ENCODE assay signal across 30 cellular contexts in the genomic region with DNA sequence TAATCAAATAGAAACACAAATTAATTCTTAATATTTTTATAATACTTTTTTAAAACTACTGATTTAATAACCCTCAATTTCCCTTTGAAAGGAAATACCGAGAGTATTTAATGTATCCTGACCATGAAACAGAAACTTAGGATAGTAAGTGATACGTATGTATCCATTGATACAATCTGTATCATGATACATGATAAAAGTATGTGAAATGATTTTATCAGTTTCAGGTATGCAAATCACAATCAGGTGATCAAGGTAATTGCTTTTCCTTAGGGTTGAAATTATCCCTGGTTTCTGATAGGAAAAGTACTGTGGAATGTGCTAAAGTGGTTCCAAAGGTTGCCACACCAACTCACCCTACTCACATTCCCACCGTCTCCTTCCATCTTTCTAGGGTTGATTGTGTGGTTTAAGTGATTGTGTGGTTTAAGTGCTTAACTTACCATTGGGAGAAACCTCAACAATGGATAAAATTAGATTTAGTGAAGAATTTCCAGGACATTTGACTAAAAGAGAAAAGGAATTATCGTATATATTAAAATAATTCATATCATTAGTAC.
"Had no signal": no experiment of that assay in that cellular context is flagged by ENCODE, and none has a peak within 500 bp of the region (broad histone marks: within the 10 kb centered on the region; RNA-seq: fewer than 3 reads in every experiment).

No MANE protein-coding gene starts in this region.

- H3K36me3 ChIP-seq: breast epithelium, heart right ventricle, left ventricle myocardium inferior, neutrophil, ovary, sigmoid colon, stomach, suprapubic skin, tibial artery had no signal

- H3K9me3 ChIP-seq: breast epithelium, heart right ventricle, left ventricle myocardium inferior, neutrophil, ovary, sigmoid colon, stomach, suprapubic skin, tibial artery had no signal

- H3K36me3 Mint-ChIP-seq: activated naive CD4-positive, alpha-beta T cell treated with anti-CD3 and anti-CD28 coated beads, Interleukin-2, amount 10 ng/mL, durations not matched to agents 7 days and 5 days; activated naive CD8-positive, alpha-beta T cell treated with anti-CD3 and anti-CD28 coated beads, Interleukin-2, amount 10 ng/mL, durations not matched to agents 7 days and 5 days; naive B cell; WTC11 had no signal

- H3K27me3 Mint-ChIP-seq: activated CD4-positive, alpha-beta memory T cell treated with anti-CD3 and anti-CD28 coated beads, Interleukin-2, amount 10 ng/mL, durations not matched to agents 7 days and 5 days; activated CD4-positive, alpha-beta T cell treated with anti-CD3 and anti-CD28 coated beads, Interleukin-2, amount 10 ng/mL, durations not matched to agents 7 days and 5 days; activated naive CD4-positive, alpha-beta T cell treated with anti-CD3 and anti-CD28 coated beads, Interleukin-2, amount 10 ng/mL, durations not matched to agents 7 days and 5 days; activated naive CD8-positive, alpha-beta T cell treated with anti-CD3 and anti-CD28 coated beads, Interleukin-2, amount 10 ng/mL, durations not matched to agents 7 days and 5 days; activated T-cell treated with anti-CD3 and anti-CD28 coated beads, Interleukin-2, amount 50 U/mL, for 24 hours; naive B cell; progenitor cell of endocrine pancreas; stimulated activated naive B cell treated with anti-CD40 and anti-IgM and Interleukin-4, amounts not matched to agents 10 μg/mL and 1 μg/mL and 100 μg/mL, for 72 hours; T-helper 17 cell had no signal

- H3K4me3 ChIP-seq: breast epithelium, heart right ventricle, left ventricle myocardium inferior, ovary, sigmoid colon, stomach, suprapubic skin, tibial artery had no signal

- ATAC-seq: esophagus mucosa; heart right ventricle; stimulated activated naive B cell treated with anti-CD40 and anti-IgM and Interleukin-4, amounts not matched to agents 10 μg/mL and 1 μg/mL and 100 μg/mL, for 72 hours; T-helper 17 cell; WTC11 had no signal

- H3K27ac Mint-ChIP-seq: activated CD4-positive, alpha-beta memory T cell treated with anti-CD3 and anti-CD28 coated beads, Interleukin-2, amount 10 ng/mL, durations not matched to agents 7 days and 5 days; activated CD4-positive, alpha-beta T cell treated with anti-CD3 and anti-CD28 coated beads, Interleukin-2, amount 10 ng/mL, durations not matched to agents 7 days and 5 days; activated naive CD4-positive, alpha-beta T cell treated with anti-CD3 and anti-CD28 coated beads, Interleukin-2, amount 10 ng/mL, durations not matched to agents 7 days and 5 days; activated naive CD8-positive, alpha-beta T cell treated with anti-CD3 and anti-CD28 coated beads, Interleukin-2, amount 10 ng/mL, durations not matched to agents 7 days and 5 days; activated T-cell treated with anti-CD3 and anti-CD28 coated beads, Interleukin-2, amount 50 U/mL, for 24 hours; endodermal cell; nephron progenitor cell; progenitor cell of endocrine pancreas; stimulated activated naive B cell treated with anti-CD40 and anti-IgM and Interleukin-4, amounts not matched to agents 10 μg/mL and 1 μg/mL and 100 μg/mL, for 72 hours; T-helper 17 cell; WTC11 had no signal

- H3K4me1 ChIP-seq: breast epithelium, suprapubic skin had no signal

- H3K27me3 ChIP-seq: breast epithelium, heart right ventricle, neutrophil, ovary, sigmoid colon, stomach, suprapubic skin, tibial artery had no signal

- H3K9me3 Mint-ChIP-seq: activated CD4-positive, alpha-beta memory T cell treated with anti-CD3 and anti-CD28 coated beads, Interleukin-2, amount 10 ng/mL, durations not matched to agents 7 days and 5 days; activated CD4-positive, alpha-beta T cell treated with anti-CD3 and anti-CD28 coated beads, Interleukin-2, amount 10 ng/mL, durations not matched to agents 7 days and 5 days; activated naive CD4-positive, alpha-beta T cell treated with anti-CD3 and anti-CD28 coated beads, Interleukin-2, amount 10 ng/mL, durations not matched to agents 7 days and 5 days; activated T-cell treated with anti-CD3 and anti-CD28 coated beads, Interleukin-2, amount 50 U/mL, for 24 hours; endodermal cell; naive B cell; nephron progenitor cell; WTC11 had no signal

- H3K27ac ChIP-seq: breast epithelium, heart right ventricle, left ventricle myocardium inferior, neutrophil, ovary, sigmoid colon, stomach, suprapubic skin, tibial artery had no signal

- H3K4me3 Mint-ChIP-seq: activated CD4-positive, alpha-beta memory T cell treated with anti-CD3 and anti-CD28 coated beads, Interleukin-2, amount 10 ng/mL, durations not matched to agents 7 days and 5 days; activated CD4-positive, alpha-beta T cell treated with anti-CD3 and anti-CD28 coated beads, Interleukin-2, amount 10 ng/mL, durations not matched to agents 7 days and 5 days; activated naive CD4-positive, alpha-beta T cell treated with anti-CD3 and anti-CD28 coated beads, Interleukin-2, amount 10 ng/mL, durations not matched to agents 7 days and 5 days; activated naive CD8-positive, alpha-beta T cell treated with anti-CD3 and anti-CD28 coated beads, Interleukin-2, amount 10 ng/mL, durations not matched to agents 7 days and 5 days; activated T-cell treated with anti-CD3 and anti-CD28 coated beads, Interleukin-2, amount 50 U/mL, for 24 hours; endodermal cell; naive B cell; nephron progenitor cell; stimulated activated naive B cell treated with anti-CD40 and anti-IgM and Interleukin-4, amounts not matched to agents 10 μg/mL and 1 μg/mL and 100 μg/mL, for 72 hours; T-helper 17 cell; WTC11 had no signal

- DNase-seq: activated CD4-positive, alpha-beta memory T cell treated with anti-CD3 and anti-CD28 coated beads, Interleukin-2, amount 10 ng/mL, durations not matched to agents 7 days and 5 days; activated CD4-positive, alpha-beta T cell treated with anti-CD3 and anti-CD28 coated beads for 1 hour; activated CD4-positive, alpha-beta T cell treated with anti-CD3 and anti-CD28 coated beads, Interleukin-2, amount 10 ng/mL, durations not matched to agents 7 days and 5 days; activated CD8-positive, alpha-beta memory T cell treated with anti-CD3 and anti-CD28 coated beads, Interleukin-2, amount 50 U/mL, for 48 hours; activated gamma-delta T cell; activated naive CD4-positive, alpha-beta T cell treated with anti-CD3 and anti-CD28 coated beads, Interleukin-2, amount 10 ng/mL, durations not matched to agents 7 days and 5 days; activated naive CD8-positive, alpha-beta T cell treated with anti-CD3 and anti-CD28 coated beads, Interleukin-2, amount 10 ng/mL, durations not matched to agents 7 days and 5 days; activated T-cell treated with anti-CD3 and anti-CD28 coated beads, Interleukin-2, amount 50 U/mL, for 24 hours; central memory CD4-positive, alpha-beta T cell; endodermal cell; foreskin melanocyte; heart right ventricle; left ventricle myocardium inferior; naive B cell; nephron progenitor cell; ovary; retina; sigmoid colon; stimulated activated CD4-positive, alpha-beta T cell treated with anti-CD3 and anti-CD28 coated beads, Interleukin-15, amount 100 ng/mL, for 24 hours; stimulated activated CD4-positive, alpha-beta T cell treated with anti-CD3 and anti-CD28 coated beads, Interleukin-2, amount 100 ng/mL, for 24 hours; stimulated activated naive B cell treated with anti-CD40 and anti-IgM and Interleukin-4, amounts not matched to agents 10 μg/mL and 1 μg/mL and 100 μg/mL, for 72 hours; stomach; T-helper 17 cell; tibial artery had no signal
